Comparison of ENCODE assay signal across 3 cellular contexts in genomic region chr15:29517829-29518228, GRCh38.
"Had no signal": no experiment of that assay in that cellular context is flagged by ENCODE, and none has a peak within 500 bp of the region (broad histone marks: within the 10 kb centered on the region; RNA-seq: fewer than 3 reads in every experiment).

No MANE protein-coding gene starts in this region.

- DNase-seq: GDM1, GF-D8 had no signal

- H3K4me3 ChIP-seq: GM12878 had no signal

- ATAC-seq: GM12878 had no signal
